ENCODE assay signal across 9 cellular contexts in the genomic region with DNA sequence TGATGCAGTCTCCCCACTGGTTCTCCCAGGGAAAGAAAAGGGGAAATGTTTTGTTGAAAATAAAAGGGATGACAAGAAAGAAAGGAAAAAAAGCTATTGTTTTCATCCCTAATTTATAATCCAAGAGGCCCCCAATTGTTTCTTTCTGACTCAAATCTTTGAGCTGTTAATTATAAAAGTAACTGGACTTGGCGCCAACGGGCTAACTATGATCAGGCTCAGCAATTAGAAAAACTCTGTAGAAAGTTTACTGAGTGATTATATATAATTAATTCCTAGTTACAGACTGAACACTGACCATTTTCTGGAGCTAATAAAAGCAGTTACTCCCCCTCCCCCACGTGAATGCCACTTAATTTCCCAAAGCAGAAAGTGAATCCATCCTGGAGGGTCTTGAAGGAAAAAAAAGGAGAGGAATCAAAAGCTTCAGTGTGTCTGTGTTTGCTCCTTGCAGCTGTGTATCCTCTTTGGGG. TPM values are rescaled to one million over a fixed set of nuclear protein-coding genes. Genes with fewer than 3 reads are reported as not detected.
DNase-seq lines count a peak whose midpoint lies in the region; ATAC-seq, FAIRE-seq and TF ChIP-seq lines count a peak whose summit lies in the region.
"Had no signal": no experiment of that assay in that cellular context is flagged by ENCODE, and none has a peak within 500 bp of the region (broad histone marks: within the 10 kb centered on the region; RNA-seq: fewer than 3 reads in every experiment).

No MANE protein-coding gene starts in this region.

- H3K4me3 ChIP-seq in DND-41 (ENCODE audit: low read depth in 1 of 2, low read length in 2 of 2) = peak overlapping the region in 1 of 2 experiments; percentile 76; a peak in 1 of 4 replicates
- H3K4me3 ChIP-seq in H1 (ENCODE audit: extremely low read depth in 1 of 4, insufficient read depth in 2 of 4, low read depth in 3 of 4, low read length in 4 of 4) = peak overlapping the region in 1 of 4 experiments; percentile 37; a peak in 1 of 8 replicates
- H3K4me3 ChIP-seq in ovary = no peak overlapping the region

- H3K56ac ChIP-seq in H1 (replicated peaks; ENCODE audit: insufficient read length, low read depth, low read length) = no peak overlapping the region

- H3K36me3 ChIP-seq in DND-41 (ENCODE audit: insufficient read depth, low read length) (peaks cover 27% of the 10 kb centered on the region), H1 (ENCODE audit: control insufficient read depth in 2 of 4, insufficient read depth in 4 of 4, low read length in 3 of 4) (peaks cover 0 to 25% (median 0%) of the 10 kb centered on the region in 4 experiments; a peak in 2 of 8 replicates), ovary (no peaks in the 10 kb centered on the region)

- TF ChIP-seq EP300 in H1 (IDR thresholded peaks at IDR 0.05; ENCODE audit: borderline replicate concordance in 1 of 2, low read depth in 2 of 2, low read length in 2 of 2) (no peak), ovary (IDR thresholded peaks at IDR 0.05) (no peak)

- no peak for TF ChIP-seq POLR2A in H1 (IDR thresholded peaks at IDR 0.05; ENCODE audit: control extremely low read depth in 1 of 2, low read depth in 2 of 2, low read length in 2 of 2)
- no peak for TF ChIP-seq POLR2A in ovary (IDR thresholded peaks at IDR 0.05)

- TF ChIP-seq CTCF in DND-41 (IDR thresholded peaks at IDR 0.05; ENCODE audit: borderline replicate concordance, extremely low read depth, low read length, poor library complexity, severe bottlenecking) (no peak), H1 (IDR thresholded peaks at IDR 0.05; ENCODE audit: control extremely low read depth in 1 of 3, insufficient read depth in 1 of 3, low read depth in 1 of 3, low read length in 3 of 3) (no peak), ovary (IDR thresholded peaks at IDR 0.05) (no peak)

- CTCF ChIA-PET in H1 (lab: Charles Lee; ENCODE audit: partially characterized antibody) = interaction anchor here (0.5 to 2.8 kb wide), 9 partner anchors 8 to 81 kb away, joined by 3 to 13 read pairs (median 4); no protein-coding TSS in a partner anchor

- no peak overlapping the region for H2BK120ac ChIP-seq in H1 (replicated peaks; ENCODE audit: low read depth, low read length)

- POLR2A ChIA-PET in H1 (lab: Charles Lee; ENCODE audit: partially characterized antibody) = interaction anchor here (1.0 to 42.1 kb wide), 8 partner anchors 8 to 103 kb away, joined by 3 to 1191 read pairs (median 4); partner anchors contain the start of gene ZMYND8

- 0 out of 2 replicates have a peak overlapping the region, but pooled peaks have one; percentile 4 for H2BK20ac ChIP-seq in H1 (ENCODE audit: low read length)

- H3K79me2 ChIP-seq in DND-41 (ENCODE audit: insufficient read depth, low read length) (peaks cover 90% of the 10 kb centered on the region), H1 (ENCODE audit: control insufficient read depth in 1 of 2, insufficient read depth in 2 of 2, low read length in 2 of 2) (peaks cover 41 to 99% of the 10 kb centered on the region in 2 experiments)

- H3K4me2 ChIP-seq in DND-41 (ENCODE audit: insufficient read depth, low read length) (peak overlapping the region; percentile 92), H1 (ENCODE audit: insufficient read depth in 1 of 2, low read depth in 2 of 2, low read length in 2 of 2) (peak overlapping the region in 1 of 2 experiments; percentile 67; a peak in 2 of 4 replicates)

- H2AFZ ChIP-seq in DND-41 (ENCODE audit: low read depth, low read length) (no peak overlapping the region), H1 (ENCODE audit: low read length) (no peak overlapping the region)

- H3K23me2 ChIP-seq in H1 (ENCODE audit: low read depth, low read length) = no peaks in the 10 kb centered on the region; the same call in 1 of the 2 replicates

- H4K5ac ChIP-seq in H1 (ENCODE audit: insufficient read length, low read depth, low read length) = no peak overlapping the region

- H2BK15ac ChIP-seq in H1 (ENCODE audit: low read length) = no peak overlapping the region

- H3K27ac ChIP-seq in DND-41 (ENCODE audit: low read length) (0 out of 2 replicates have a peak overlapping the region, but pooled peaks have one; percentile 19), H1 (ENCODE audit: low read depth, low read length) (peak overlapping the region; percentile 88), ovary (peak overlapping the region; percentile 85 to 95)

- no peak overlapping the region for H3K23ac ChIP-seq in H1 (ENCODE audit: insufficient read length)

- H3K27me3 ChIP-seq in DND-41 (ENCODE audit: insufficient read depth, low read length, poor library complexity) (no peaks in the 10 kb centered on the region), H1 (replicated peaks in 1 of 4; ENCODE audit: control insufficient read depth in 3 of 4, extremely low read depth in 1 of 4, insufficient read depth in 3 of 4, low read length in 3 of 4) (no peaks in the 10 kb centered on the region), ovary (no peaks in the 10 kb centered on the region)

- peak overlapping the region; percentile 56; the same call in 1 of the 2 replicates for H2BK12ac ChIP-seq in H1 (ENCODE audit: low read depth, low read length)

- no peak for DNase-seq in DND-41
- DNase-seq in NCI-H69 (lab: John Stamatoyannopoulos, UW) = peak; percentile 69
- no peak for DNase-seq in H1 (ENCODE audit: low read depth in 1 of 2, low spot score in 2 of 2)
- no peak for DNase-seq in ovary
- DNase-seq in NCI-H2107 treated with DMSO at 0.1 percent for 48 hours (lab: John Stamatoyannopoulos, UW; ENCODE audit: unreplicated experiment) = no peak
- DNase-seq in HCEC 1CT = no peak
- DNase-seq in AG20443 (ENCODE audit: low spot score) = no peak
- DNase-seq in OCI-M1 (lab: John Stamatoyannopoulos, UW) = no peak

- H3K4me1 ChIP-seq in DND-41 (ENCODE audit: insufficient read depth, low read length) (peaks cover 88% of the 10 kb centered on the region), H1 (replicated peaks in 1 of 4; ENCODE audit: control insufficient read depth in 3 of 4, insufficient read depth in 4 of 4, low read length in 3 of 4) (peaks cover 65 to 86% (median 72%) of the 10 kb centered on the region in 4 experiments), ovary (ENCODE audit: insufficient read depth) (peaks cover 42% of the 10 kb centered on the region)

- no peak overlapping the region for H3K14ac ChIP-seq in H1 (ENCODE audit: insufficient read length)

- ATAC-seq in DND-41 (ENCODE audit: insufficient read depth, low read depth) = no peak
- ATAC-seq: activated T-helper 17 cell treated with anti-CD3 and anti-CD28 coated beads, Interleukin-2, amount 50 U/mL, for 72 hours had no signal

- H4K8ac ChIP-seq in H1 (ENCODE audit: extremely low read depth, insufficient read depth, low read length) = no peak overlapping the region

- H2BK5ac ChIP-seq in H1 (ENCODE audit: low read depth, low read length) = peak overlapping the region; percentile 76

- WGBS in H1 (ENCODE audit: extremely low coverage in 1 of 2, insufficient coverage in 1 of 2, insufficient read length in 1 of 2, insufficient replicate concordance in 2 of 2, low coverage in 1 of 2, low lambda C conversion rate in 2 of 2, missing lambda C conversion rate in 1 of 2), 2 experiments = 60% methylated on average over 3 of the region's 3 CpGs; no CpG with 5 or more reads in 1 of the 2 experiments
- WGBS in ovary, 3 donors = 41 to 46% (median 43%) methylated on average over 3 of the region's 3 CpGs

- no peaks in the 10 kb centered on the region; the same call in 1 of the 2 replicates for H3K79me1 ChIP-seq in H1 (ENCODE audit: low read depth, low read length)

- peak overlapping the region; percentile 23 for H4K91ac ChIP-seq in H1 (replicated peaks; ENCODE audit: insufficient read length, low read length)

- no peak overlapping the region for H2AK5ac ChIP-seq in H1 (ENCODE audit: low read depth, low read length)

- H4K20me1 ChIP-seq in DND-41 (ENCODE audit: insufficient read depth, low read length) (peaks cover 34% of the 10 kb centered on the region; the same call in 1 of the 2 replicates), H1 (replicated peaks in 1 of 2; ENCODE audit: control insufficient read depth in 1 of 2, insufficient read depth in 2 of 2, low read length in 2 of 2) (no peaks in the 10 kb centered on the region)

- H3K9me3 ChIP-seq in DND-41 (ENCODE audit: insufficient read depth, low read length, severe bottlenecking) = no peaks in the 10 kb centered on the region
- no peaks in the 10 kb centered on the region for H3K9me3 ChIP-seq in H1 (ENCODE audit: insufficient read depth in 2 of 2, low read depth in 1 of 2, low read length in 1 of 2)
- H3K9me3 ChIP-seq in ovary = no peaks in the 10 kb centered on the region

- no peak overlapping the region for H3K4ac ChIP-seq in H1 (replicated peaks; ENCODE audit: insufficient read length, low read depth, low read length)

- H3K18ac ChIP-seq in H1 (ENCODE audit: extremely low read depth, low read length) = peak overlapping the region; percentile 65

- intact Hi-C loops in ovary (cut with DNase I) = loop anchor here in 1 of 4 donors (2.0 kb wide), 1 partner anchor 34 kb away; no protein-coding TSS in a partner anchor

- TF ChIP-seq RAD21 in H1 (IDR thresholded peaks at IDR 0.05 in 1 of 2, conservative IDR thresholded peaks at IDR 0.05 in 1 of 2; ENCODE audit: low read depth in 2 of 2, low read length in 2 of 2) = no peak

- H3K9ac ChIP-seq in DND-41 (ENCODE audit: low read depth, low read length) (0 out of 2 replicates have a peak overlapping the region, but pooled peaks have one; percentile 14), H1 (replicated peaks in 1 of 4; ENCODE audit: extremely low read depth in 1 of 4, low read depth in 3 of 4, low read length in 3 of 4) (peak overlapping the region in 1 of 4 experiments; percentile 55; a peak in 2 of 7 replicates)

- no peak for FAIRE-seq in H1 (lab: Jason Lieb, UNC)

TF ChIP-seq in H1, 55 proteins besides CTCF, POLR2A, EP300 and RAD21:
- no peak for TF ChIP-seq KDM1A (IDR thresholded peaks at IDR 0.05; ENCODE audit: borderline replicate concordance, low read length)
- no peak for TF ChIP-seq HDAC6 (IDR thresholded peaks at IDR 0.05; ENCODE audit: low read depth, low read length)
- no peak for TF ChIP-seq BACH1 (IDR thresholded peaks at IDR 0.05; ENCODE audit: low read length)
- TF ChIP-seq RXRA (IDR thresholded peaks at IDR 0.05; ENCODE audit: insufficient read depth, low read depth, low read length) = no peak
- no peak for TF ChIP-seq JUND (IDR thresholded peaks at IDR 0.05; ENCODE audit: low read length)
- TF ChIP-seq SP1 (IDR thresholded peaks at IDR 0.05; ENCODE audit: low read depth, low read length) = no peak

RNA-seq across cellular contexts. Expression of gene ZMYND8, which starts 3.2 kb away (rescaled TPM):
- total RNA-seq in H1 (2021; fragmentation: NEBNext Ultra II Directional; extraction: Animal tissue kit (Norgen Biotek cat#: 25700)) = 163 TPM in 2 replicates
- polyA plus RNA-seq in H1 (2011; rRNA removed) (50.5 and 58.5 TPM in 2 replicates), ovary (10 to 100 TPM in 1 of 2 donors, 1 to 10 TPM in 1; 8.3 to 23.5 TPM)
- polyA plus RNA-seq in H1 (2011; cell fraction: cytosol; rRNA removed) = 66.1 TPM
- polyA plus RNA-seq in H1 (2011; cell fraction: nucleus; rRNA removed) = 123 TPM
- polyA plus RNA-seq in H1 (2012, experiment 1 of 2) = 71.7 to 113 TPM (median 77.5 TPM) in 4 replicates
- 9.8 TPM for polyA plus RNA-seq in H1 (2012, experiment 2 of 2)
- 70.7 TPM for polyA plus RNA-seq in H1 (2013, experiment 1 of 2)
- polyA plus RNA-seq in H1 (2013, experiment 2 of 2) = 69.6 TPM
- 67.9 and 102 TPM in 2 replicates for polyA minus RNA-seq in H1 (2011; rRNA and poly(A)+ RNA removed)
- 53.2 TPM for polyA minus RNA-seq in H1 (2011; cell fraction: cytosol; rRNA and poly(A)+ RNA removed)
- 91.2 TPM for polyA minus RNA-seq in H1 (2011; cell fraction: nucleus; rRNA and poly(A)+ RNA removed)
- 10 to 100 TPM; 20.3 to 40.7 (median 31.2) TPM for total RNA-seq in ovary

Comparison
In these comparisons a context has a peak if more than half of its experiments do, and no peak if none do; other contexts are left out.
1. H3K27ac ChIP-seq: peak in every context shown above with its lines; median percentile 90 in ovary; 88 in H1; 19 in DND-41.